ENCODE assay signal across 21 cellular contexts in the genomic region with DNA sequence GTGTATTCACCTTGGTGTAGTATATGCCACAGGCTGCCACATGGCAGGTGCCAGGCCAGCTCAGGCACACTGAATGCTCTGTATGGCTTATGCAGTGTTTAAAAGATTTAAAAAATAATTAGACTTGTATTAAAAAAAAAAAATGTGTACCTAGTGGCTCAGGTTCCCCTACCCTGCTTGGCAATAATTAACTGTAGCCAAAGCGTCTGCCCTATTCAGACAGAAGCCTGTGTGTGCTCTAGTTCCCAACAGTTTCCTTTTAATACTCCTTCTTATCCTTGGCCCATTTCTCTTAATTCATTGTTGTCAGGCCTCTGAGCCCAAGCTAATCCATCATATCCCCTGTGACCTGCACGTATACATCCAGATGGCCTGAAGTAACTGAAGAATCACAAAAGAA.
"Had no signal": no experiment of that assay in that cellular context is flagged by ENCODE, and none has a peak within 500 bp of the region (broad histone marks: within the 10 kb centered on the region; RNA-seq: fewer than 3 reads in every experiment).

No MANE protein-coding gene starts in this region.

- FAIRE-seq: endometrium, keratinocyte had no signal

- H3K27me3 ChIP-seq: cardiac muscle cell, right atrium auricular region, thyroid gland had no signal

- H3K27me3 Mint-ChIP-seq: activated naive CD8-positive, alpha-beta T cell treated with anti-CD3 and anti-CD28 coated beads, Interleukin-2, amount 50 U/mL, for 24 hours; naive thymus-derived CD4-positive, alpha-beta T cell had no signal

- DNase-seq: activated CD4-positive, alpha-beta T cell treated with anti-CD3 and anti-CD28 coated beads for 1 hour; activated CD4-positive, alpha-beta T cell treated with anti-CD3 and anti-CD28 coated beads, Interleukin-2, amount 50 U/mL, for 1 hour; activated CD8-positive, alpha-beta T cell treated with anti-CD3 and anti-CD28 coated beads, Interleukin-2, amount 10 ng/mL, durations not matched to agents 7 days and 5 days; activated gamma-delta T cell; activated naive CD4-positive, alpha-beta T cell treated with anti-CD3 and anti-CD28 coated beads, Interleukin-2, amount 50 U/mL, for 16 hours; activated naive CD8-positive, alpha-beta T cell treated with anti-CD3 and anti-CD28 coated beads, Interleukin-2, amount 50 U/mL, for 24 hours; foreskin fibroblast; naive thymus-derived CD4-positive, alpha-beta T cell; stimulated activated CD4-positive, alpha-beta T cell treated with anti-CD3 and anti-CD28 coated beads, Interleukin-4, amount 100 ng/mL, for 4 hours; stimulated activated naive CD8-positive, alpha-beta T cell treated with anti-CD3 and anti-CD28 coated beads, Interleukin-15, Interleukin-2, amounts not matched to agents 100 U/mL and 50 U/mL, for 24 hours; thyroid gland had no signal

- H3K4me1 ChIP-seq: prostate gland, right atrium auricular region, thyroid gland had no signal

- H3K4me3 ChIP-seq: cardiac muscle cell, lung, prostate gland, right atrium auricular region, thyroid gland had no signal

- H3K9me3 ChIP-seq: prostate gland, right atrium auricular region, thyroid gland had no signal

- H3K4me3 Mint-ChIP-seq: activated CD8-positive, alpha-beta T cell treated with anti-CD3 and anti-CD28 coated beads, Interleukin-2, amount 10 ng/mL, durations not matched to agents 7 days and 5 days; activated naive CD8-positive, alpha-beta T cell treated with anti-CD3 and anti-CD28 coated beads, Interleukin-2, amount 50 U/mL, for 24 hours; activated T-helper 1 cell treated with anti-CD3 and anti-CD28 coated beads, Interleukin-12 subunit alpha, Interleukin-12 subunit beta, Interleukin-2, Interleukin-4 antibody, amounts not matched to agents 30 ng/mL and 10 ng/mL and 1 ng/mL, durations not matched to agents 14 hours and 24 hours and 36 hours; naive thymus-derived CD4-positive, alpha-beta T cell; neural crest cell; T-helper 2 cell treated with Interferon-gamma antibody and Interleukin-4, amounts not matched to agents 5 μg/mL and 100 μg/mL, for 36 hours had no signal

- H3K27ac Mint-ChIP-seq: activated CD8-positive, alpha-beta T cell treated with anti-CD3 and anti-CD28 coated beads, Interleukin-2, amount 10 ng/mL, durations not matched to agents 7 days and 5 days; activated naive CD8-positive, alpha-beta T cell treated with anti-CD3 and anti-CD28 coated beads, Interleukin-2, amount 50 U/mL, for 24 hours; activated T-helper 1 cell treated with anti-CD3 and anti-CD28 coated beads, Interleukin-12 subunit alpha, Interleukin-12 subunit beta, Interleukin-2, Interleukin-4 antibody, amounts not matched to agents 30 ng/mL and 10 ng/mL and 1 ng/mL, durations not matched to agents 14 hours and 24 hours and 36 hours; T-helper 2 cell treated with Interferon-gamma antibody and Interleukin-4, amounts not matched to agents 5 μg/mL and 100 μg/mL, for 36 hours had no signal

- H3K27ac ChIP-seq: cardiac muscle cell, prostate gland, right atrium auricular region, thyroid gland, VCaP had no signal

- H3K4me1 Mint-ChIP-seq: neural crest cell had no signal

- H3K36me3 ChIP-seq: cardiac muscle cell, prostate gland, right atrium auricular region, thyroid gland had no signal

- H3K9me3 Mint-ChIP-seq: activated naive CD8-positive, alpha-beta T cell treated with anti-CD3 and anti-CD28 coated beads, Interleukin-2, amount 50 U/mL, for 24 hours; activated T-helper 1 cell treated with anti-CD3 and anti-CD28 coated beads, Interleukin-12 subunit alpha, Interleukin-12 subunit beta, Interleukin-2, Interleukin-4 antibody, amounts not matched to agents 30 ng/mL and 10 ng/mL and 1 ng/mL, durations not matched to agents 14 hours and 24 hours and 36 hours; neural crest cell; T-helper 2 cell treated with Interferon-gamma antibody and Interleukin-4, amounts not matched to agents 5 μg/mL and 100 μg/mL, for 36 hours had no signal
